ENCODE assay signal across 8 cellular contexts in the genomic region with DNA sequence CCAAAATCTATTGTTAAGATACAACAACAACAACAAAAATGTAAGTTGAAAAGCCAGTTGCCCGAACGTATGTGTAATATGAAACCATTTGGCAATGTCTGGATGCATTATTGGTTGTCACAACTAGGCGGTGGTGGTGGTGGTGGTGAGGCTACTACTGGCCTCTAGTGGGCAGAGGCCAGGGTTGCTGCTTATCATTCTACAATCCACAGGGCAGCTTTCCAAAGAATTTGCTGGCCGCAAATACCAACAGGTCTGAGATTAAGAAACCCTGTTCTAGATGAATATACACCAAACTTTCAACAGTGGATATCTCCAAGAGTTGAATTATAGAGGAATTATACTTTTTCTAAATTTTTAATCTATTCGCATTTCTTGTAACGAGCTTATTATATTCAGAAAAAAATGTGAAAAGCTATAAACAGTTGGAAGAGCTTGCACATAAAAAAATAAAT. TPM values are rescaled to one million over a fixed set of nuclear protein-coding genes. Genes with fewer than 3 reads are reported as not detected.
A peak's percentile ranks its signal among the peaks of the same experiment; 100 is the strongest.
DNase-seq lines count a peak whose midpoint lies in the region; ATAC-seq and TF ChIP-seq lines count a peak whose summit lies in the region.

No MANE protein-coding gene starts in this region.

- H3K27ac Mint-ChIP-seq in neural crest cell (ENCODE audit: unreplicated experiment) = no peak overlapping the region
- H3K27ac Mint-ChIP-seq in activated CD4-positive, alpha-beta memory T cell treated with anti-CD3 and anti-CD28 coated beads for 36 hours = no peak overlapping the region

- peak overlapping the region; percentile 57 for H3K4me3 ChIP-seq in epithelial cell of proximal tubule (ENCODE audit: low read depth, low read length)

- ATAC-seq in HG02885 (IDR thresholded peaks at IDR 0.05; ENCODE audit: poor library complexity, unreplicated experiment) = peak; percentile 88
- no peak for ATAC-seq in GM19328 (IDR thresholded peaks at IDR 0.05; ENCODE audit: unreplicated experiment)

- H3K4me1 Mint-ChIP-seq in neural crest cell = peaks cover 29% of the 10 kb centered on the region
- H3K4me1 Mint-ChIP-seq in activated CD4-positive, alpha-beta memory T cell treated with anti-CD3 and anti-CD28 coated beads for 36 hours (ENCODE audit: low read depth) = no peaks in the 10 kb centered on the region

- H3K4me3 Mint-ChIP-seq in neural crest cell = peak overlapping the region; percentile 85
- no peak overlapping the region for H3K4me3 Mint-ChIP-seq in activated CD4-positive, alpha-beta memory T cell treated with anti-CD3 and anti-CD28 coated beads for 36 hours

- TF ChIP-seq CTCF in epithelial cell of proximal tubule (conservative IDR thresholded peaks at IDR 0.05; ENCODE audit: low read depth, low read length) (no peak), neural crest cell (conservative IDR thresholded peaks at IDR 0.05) (no peak)

- CTCF ChIA-PET in activated CD4-positive, alpha-beta memory T cell treated with anti-CD3 and anti-CD28 coated beads for 36 hours (lab: Charles Lee) = interaction anchor here (0.7 to 8.3 kb wide), 16 partner anchors 9 to 400 kb away, joined by 3 to 110 read pairs (median 5); no protein-coding TSS in a partner anchor

- peak; percentile 54 for DNase-seq in D341Med (ENCODE audit: low spot score)
- DNase-seq in OCI-M2 (lab: John Stamatoyannopoulos, UW; ENCODE audit: unreplicated experiment) = peak; percentile 24
- DNase-seq in epithelial cell of proximal tubule (ENCODE audit: low read depth) = no peak
- DNase-seq in neural crest cell (ENCODE audit: low read depth, low spot score) = no peak
- DNase-seq in activated CD4-positive, alpha-beta memory T cell treated with anti-CD3 and anti-CD28 coated beads for 36 hours = no peak
- DNase-seq in Kasumi-1 (lab: John Stamatoyannopoulos, UW) = no peak

- POLR2A ChIA-PET in activated CD4-positive, alpha-beta memory T cell treated with anti-CD3 and anti-CD28 coated beads for 36 hours (lab: Charles Lee) = no interaction called here

- peaks cover under 1% of the 10 kb centered on the region for H3K9me3 Mint-ChIP-seq in neural crest cell
- no peaks in the 10 kb centered on the region for H3K9me3 Mint-ChIP-seq in activated CD4-positive, alpha-beta memory T cell treated with anti-CD3 and anti-CD28 coated beads for 36 hours

- intact Hi-C loops in activated CD4-positive, alpha-beta memory T cell treated with anti-CD3 and anti-CD28 coated beads for 36 hours (cut with micrococcal nuclease) = loop anchor here (1.0 to 10.0 kb wide), 2 partner anchors 62 to 390 kb away; no protein-coding TSS in a partner anchor

- no peaks in the 10 kb centered on the region for H3K27me3 Mint-ChIP-seq in neural crest cell (ENCODE audit: low read depth)
- peaks cover 4% of the 10 kb centered on the region for H3K27me3 Mint-ChIP-seq in activated CD4-positive, alpha-beta memory T cell treated with anti-CD3 and anti-CD28 coated beads for 36 hours

- no peaks in the 10 kb centered on the region for H3K36me3 Mint-ChIP-seq in neural crest cell (ENCODE audit: low read depth)
- no peaks in the 10 kb centered on the region for H3K36me3 Mint-ChIP-seq in activated CD4-positive, alpha-beta memory T cell treated with anti-CD3 and anti-CD28 coated beads for 36 hours

RNA-seq across cellular contexts. Expression of a gene that starts 26.8 kb away (rescaled TPM):
- total RNA-seq in epithelial cell of proximal tubule (5.7 and 6.8 TPM in 2 replicates), neural crest cell (18.6 and 19.5 TPM in 2 replicates)
- total RNA-seq in activated CD4-positive, alpha-beta memory T cell treated with anti-CD3 and anti-CD28 coated beads for 36 hours = under 1 TPM; 0.62 to 0.68 TPM

RNA-seq across cellular contexts. Expression of a gene that starts 36.9 kb away (rescaled TPM):
- total RNA-seq in epithelial cell of proximal tubule = 146 and 204 TPM in 2 replicates
- total RNA-seq in neural crest cell = 330 and 365 TPM in 2 replicates
- total RNA-seq in activated CD4-positive, alpha-beta memory T cell treated with anti-CD3 and anti-CD28 coated beads for 36 hours = 100 to 1,000 TPM; 138 to 143 TPM

Comparison
In these comparisons a context has a peak if more than half of its experiments do, and no peak if none do; other contexts are left out.
1. DNase-seq: peak in D341Med (single experiment) and OCI-M2 (single experiment); none in epithelial cell of proximal tubule (single experiment), neural crest cell (single experiment), activated CD4-positive, alpha-beta memory T cell treated with anti-CD3 and anti-CD28 coated beads for 36 hours (single experiment) and Kasumi-1 (0 of 2).